10 cellular contexts compared by ENCODE assay signal in genomic region chr6:36600564-36601146, GRCh38. TPM values are rescaled to one million over a fixed set of nuclear protein-coding genes. Genes with fewer than 3 reads are reported as not detected.
DNase-seq lines count a peak whose midpoint lies in the region; ATAC-seq, FAIRE-seq and TF ChIP-seq lines count a peak whose summit lies in the region.
"Had no signal": no experiment of that assay in that cellular context is flagged by ENCODE, and none has a peak within 500 bp of the region (broad histone marks: within the 10 kb centered on the region; RNA-seq: fewer than 3 reads in every experiment).

No MANE protein-coding gene starts in this region.

- no peak overlapping the region for H2BK20ac ChIP-seq in IMR-90 (ENCODE audit: low read depth, low read length)

- H2BK15ac ChIP-seq in IMR-90 (ENCODE audit: low read depth, low read length), result no peak overlapping the region

- no peak for ATAC-seq in CD4-positive, CD25-positive, alpha-beta regulatory T cell (ENCODE audit: low read depth in 2 of 2)
- ATAC-seq in IMR-90 (ENCODE audit: low read depth) (no peak), GM21447 (IDR thresholded peaks at IDR 0.05; ENCODE audit: unreplicated experiment) (no peak)

- peak overlapping the region in 2 of 3 donors; percentile 91 to 98 for H3K27ac Mint-ChIP-seq in CD4-positive, CD25-positive, alpha-beta regulatory T cell

- H3K9me3 ChIP-seq in CD4-positive, CD25-positive, alpha-beta regulatory T cell (ENCODE audit: control insufficient read depth in 2 of 2, low read length in 2 of 2), result no peaks in the 10 kb centered on the region
- H3K9me3 ChIP-seq in IMR-90 (ENCODE audit: control insufficient read depth, insufficient read depth, low read length), result no peaks in the 10 kb centered on the region
- H3K9me3 ChIP-seq in breast epithelium, result no peaks in the 10 kb centered on the region
- no peaks in the 10 kb centered on the region for H3K9me3 ChIP-seq in muscle layer of duodenum (ENCODE audit: control insufficient read depth in 1 of 2, low read length in 2 of 2)

- TF ChIP-seq POLR2A in IMR-90 (IDR thresholded peaks at IDR 0.05; ENCODE audit: low read depth, low read length) (no peak), breast epithelium (IDR thresholded peaks at IDR 0.05) (no peak)

- no peak overlapping the region for H2BK120ac ChIP-seq in IMR-90 (ENCODE audit: low read depth, low read length)

- H3K27me3 Mint-ChIP-seq in CD4-positive, CD25-positive, alpha-beta regulatory T cell, result no peaks in the 10 kb centered on the region

- no peak overlapping the region for H4K91ac ChIP-seq in IMR-90 (ENCODE audit: insufficient read depth, low read depth, low read length)

- no peak overlapping the region for H3K56ac ChIP-seq in IMR-90 (ENCODE audit: extremely low read depth, insufficient read depth, low read length)

- TF ChIP-seq CTCF in IMR-90 (conservative IDR thresholded peaks at IDR 0.05; ENCODE audit: low read depth, low read length), result no peak
- TF ChIP-seq CTCF in breast epithelium (IDR thresholded peaks at IDR 0.05), result no peak

- dilution Hi-C loops in IMR-90 (cut with HindIII; ENCODE audit: low sequenced_read_pairs, unreplicated experiment), result no loop called here

- no peak overlapping the region for H2AFZ ChIP-seq in IMR-90 (replicated peaks; ENCODE audit: low read length, poor library complexity)

- H3K4me1 ChIP-seq in CD4-positive, CD25-positive, alpha-beta regulatory T cell (ENCODE audit: control insufficient read depth, insufficient read depth, low read length, poor library complexity, severe bottlenecking), result peaks cover 91% of the 10 kb centered on the region
- H3K4me1 ChIP-seq in IMR-90 (ENCODE audit: control insufficient read depth, insufficient read depth, low read length), result peaks cover 13% of the 10 kb centered on the region
- peaks cover 8 to 29% of the 10 kb centered on the region in 2 donors for H3K4me1 ChIP-seq in breast epithelium
- peaks cover 10 to 86% of the 10 kb centered on the region in 2 donors for H3K4me1 ChIP-seq in muscle layer of duodenum (ENCODE audit: control insufficient read depth in 1 of 2, insufficient read depth in 2 of 2, low read length in 2 of 2)

- no peak overlapping the region for H2BK5ac ChIP-seq in IMR-90 (ENCODE audit: low read depth, low read length, poor library complexity, severe bottlenecking)

- no peak for TF ChIP-seq RAD21 in IMR-90 (IDR thresholded peaks at IDR 0.05; ENCODE audit: low read length)

- H3K4me3 ChIP-seq in CD4-positive, CD25-positive, alpha-beta regulatory T cell (ENCODE audit: low read depth, low read length), result peak overlapping the region; percentile 100
- H3K4me3 ChIP-seq in IMR-90 (ENCODE audit: insufficient read depth, low read depth, low read length), result no peak overlapping the region
- H3K4me3 ChIP-seq in breast epithelium, result peak overlapping the region in 2 of 3 donors; percentile 72 to 73
- H3K4me3 ChIP-seq in muscle layer of duodenum (ENCODE audit: low read depth in 1 of 2, low read length in 2 of 2), result peak overlapping the region; percentile 95 to 99

- H3K4ac ChIP-seq in IMR-90 (ENCODE audit: low read depth, low read length), result no peak overlapping the region

- peak overlapping the region; percentile 32; the same call in 1 of the 2 replicates for H3K4me2 ChIP-seq in IMR-90 (ENCODE audit: low read depth, low read length)

- DNase-seq in CD4-positive, CD25-positive, alpha-beta regulatory T cell, result no peak
- no peak for DNase-seq in IMR-90
- no peak for DNase-seq in breast epithelium (ENCODE audit: low spot score in 2 of 2)
- no peak for DNase-seq in GM19239 (ENCODE audit: insufficient read length, low spot score)
- DNase-seq in OCI-M2 (lab: John Stamatoyannopoulos, UW; ENCODE audit: unreplicated experiment), result no peak
- no peak for DNase-seq in UCSD-AML1 (lab: John Stamatoyannopoulos, UW; ENCODE audit: unreplicated experiment)
- DNase-seq: DMS79 treated with DMSO at 0.1 percent for 48 hours, Right ventricle myocardium superior had no signal

- H3K23ac ChIP-seq in IMR-90 (ENCODE audit: low read depth, low read length), result peak overlapping the region; percentile 35; the same call in 1 of the 2 replicates

- POLR2A ChIA-PET in IMR-90 (lab: Charles Lee; ENCODE audit: unreplicated experiment), result interaction anchor here (0.6 to 0.7 kb wide), 6 partner anchors 23 to 1619 kb away, joined by 4 to 11 read pairs (median 8); no protein-coding TSS in a partner anchor

- no peak overlapping the region for H4K5ac ChIP-seq in IMR-90 (ENCODE audit: low read depth, low read length)

- peaks cover 16% of the 10 kb centered on the region for H3K9me1 ChIP-seq in IMR-90 (ENCODE audit: insufficient read depth, low read length)

- no peak overlapping the region for H4K8ac ChIP-seq in IMR-90 (ENCODE audit: low read depth in 2 of 2, low read length in 2 of 2)

- peaks cover 92% of the 10 kb centered on the region for H3K36me3 ChIP-seq in CD4-positive, CD25-positive, alpha-beta regulatory T cell (ENCODE audit: control insufficient read depth, insufficient read depth, low read length)
- H3K36me3 ChIP-seq in IMR-90 (ENCODE audit: control insufficient read depth, insufficient read depth, low read length), result peaks cover 68% of the 10 kb centered on the region
- peaks cover 13% of the 10 kb centered on the region for H3K36me3 ChIP-seq in breast epithelium
- H3K36me3 ChIP-seq in muscle layer of duodenum (ENCODE audit: control insufficient read depth in 1 of 2, insufficient read depth in 2 of 2, low read length in 2 of 2), result peaks cover 68 to 86% of the 10 kb centered on the region in 2 donors

- in situ Hi-C loops in IMR-90 (cut with MboI; ENCODE audit: low sequenced_read_pairs), result no loop called here

- H3K27me3 ChIP-seq in CD4-positive, CD25-positive, alpha-beta regulatory T cell (ENCODE audit: control insufficient read depth, insufficient read depth, low read length), result no peaks in the 10 kb centered on the region
- H3K27me3 ChIP-seq in IMR-90 (ENCODE audit: control insufficient read depth, insufficient read depth, low read length) (no peaks in the 10 kb centered on the region), breast epithelium (no peaks in the 10 kb centered on the region), muscle layer of duodenum (ENCODE audit: low read depth, low read length) (no peaks in the 10 kb centered on the region)

- H3K36me3 Mint-ChIP-seq in CD4-positive, CD25-positive, alpha-beta regulatory T cell, result peaks cover 86% of the 10 kb centered on the region

- FAIRE-seq in GM19239 (lab: Jason Lieb, UNC), result no peak

- no CpG with 5 or more reads among the region's 6 CpGs for WGBS in IMR-90 (ENCODE audit: extremely low coverage in 2 of 2, insufficient read length in 1 of 2), 2 experiments

- H2AK5ac ChIP-seq in IMR-90 (ENCODE audit: low read depth, low read length), result no peak overlapping the region

- CTCF ChIA-PET in IMR-90 (lab: Yijun Ruan, JAX), result no interaction called here

- H3K79me1 ChIP-seq in IMR-90 (ENCODE audit: low read depth in 1 of 2, low read length in 2 of 2), result peaks cover 14 to 57% of the 10 kb centered on the region in 2 experiments

- H3K14ac ChIP-seq in IMR-90 (replicated peaks; ENCODE audit: low read depth, low read length), result no peak overlapping the region

- H3K27ac ChIP-seq in CD4-positive, CD25-positive, alpha-beta regulatory T cell (ENCODE audit: insufficient read depth, low read length, poor library complexity, severe bottlenecking), result peak overlapping the region; percentile 98
- H3K27ac ChIP-seq in IMR-90 (ENCODE audit: insufficient read depth, low read length), result no peak overlapping the region
- H3K27ac ChIP-seq in breast epithelium, result peak overlapping the region in 1 of 2 donors; percentile 100
- no peak overlapping the region for H3K27ac ChIP-seq in muscle layer of duodenum (ENCODE audit: low read length)

- H3K4me3 Mint-ChIP-seq in CD4-positive, CD25-positive, alpha-beta regulatory T cell, result peak overlapping the region; percentile 94 to 98 (median 95)

- BruUV-seq in IMR-90 (replicated peaks; lab: Mats Ljungman, UMichigan), result no TSS peak

- peaks cover 0 to 1% (median 0%) of the 10 kb centered on the region in 7 donors for H3K9me3 Mint-ChIP-seq in CD4-positive, CD25-positive, alpha-beta regulatory T cell

- H3K4me1 Mint-ChIP-seq in CD4-positive, CD25-positive, alpha-beta regulatory T cell, result peaks cover 39 to 88% (median 67%) of the 10 kb centered on the region in 4 donors

- no peak overlapping the region for H3K18ac ChIP-seq in IMR-90 (ENCODE audit: low read depth, low read length)

- intact Hi-C loops in IMR-90 (cut with micrococcal nuclease) (no loop called here), breast epithelium (cut with DNase I; ENCODE audit: low total_unique reads) (no loop called here)

- H4K20me1 ChIP-seq in IMR-90 (ENCODE audit: insufficient read depth, low read length), result peaks cover 100% of the 10 kb centered on the region

- no peak overlapping the region for H3K9ac ChIP-seq in IMR-90 (ENCODE audit: low read depth, low read length)

- H2AK9ac ChIP-seq in IMR-90 (replicated peaks; ENCODE audit: low read depth, low read length, poor library complexity), result no peak overlapping the region

TF ChIP-seq in IMR-90, 13 proteins besides CTCF, POLR2A, EP300 and RAD21 (continues in another document):
- TF ChIP-seq MXI1 (IDR thresholded peaks at IDR 0.05; ENCODE audit: borderline replicate concordance, low read depth, low read length), result no peak
- TF ChIP-seq MAFK (IDR thresholded peaks at IDR 0.05; ENCODE audit: low read depth, low read length), result no peak
- no peak for TF ChIP-seq RCOR1 (IDR thresholded peaks at IDR 0.05; ENCODE audit: insufficient replicate concordance, low read length)
- TF ChIP-seq FOS (IDR thresholded peaks at IDR 0.05; ENCODE audit: low read depth, low read length), result no peak
- TF ChIP-seq CEBPB (IDR thresholded peaks at IDR 0.05; ENCODE audit: low read depth, low read length), result no peak

RNA-seq across cellular contexts. Expression of gene SRSF3, which starts 6.5 kb away (rescaled TPM):
- 731 TPM for total RNA-seq in CD4-positive, CD25-positive, alpha-beta regulatory T cell
- polyA plus RNA-seq in CD4-positive, CD25-positive, alpha-beta regulatory T cell, result 100 to 1,000 TPM; 398 to 433 (median 407) TPM
- total RNA-seq in IMR-90 (2012; rRNA removed), result 237 and 256 TPM in 2 replicates
- polyA plus RNA-seq in IMR-90 (2012; rRNA removed), result 297 and 394 TPM in 2 replicates
- 52.5 and 172 TPM in 2 replicates for polyA plus RNA-seq in IMR-90 (2012; cell fraction: cytosol; rRNA removed)
- polyA plus RNA-seq in IMR-90 (2012; cell fraction: nucleus; rRNA removed; ENCODE audit: low replicate concordance), result 113 and 275 TPM in 2 replicates
- 100 to 1,000 TPM; 163 to 425 (median 276) TPM for total RNA-seq in breast epithelium

RNA-seq across cellular contexts. Expression of gene STK38, which starts 53.4 kb away (rescaled TPM):
- 106 TPM for total RNA-seq in CD4-positive, CD25-positive, alpha-beta regulatory T cell
- 100 to 1,000 TPM in 3 of 4 donors, 10 to 100 TPM in 1; 92.8 to 126 (median 113) TPM for polyA plus RNA-seq in CD4-positive, CD25-positive, alpha-beta regulatory T cell
- total RNA-seq in IMR-90 (2012; rRNA removed) (9.7 and 10.6 TPM in 2 replicates), breast epithelium (10 to 100 TPM; 27.5 to 39.4 (median 31.4) TPM)
- polyA plus RNA-seq in IMR-90 (2012; rRNA removed), result 14.6 and 19.7 TPM in 2 replicates
- 4.8 and 5.6 TPM in 2 replicates for polyA plus RNA-seq in IMR-90 (2012; cell fraction: cytosol; rRNA removed)
- 7.4 and 39.5 TPM in 2 replicates for polyA plus RNA-seq in IMR-90 (2012; cell fraction: nucleus; rRNA removed; ENCODE audit: low replicate concordance)
